In genomic region chr6:148440877-148441453, GRCh38 we compare ENCODE assay signal across 9 cellular contexts.
A peak's percentile ranks its signal among the peaks of the same experiment; 100 is the strongest.
DNase-seq lines count a peak whose midpoint lies in the region; ATAC-seq, FAIRE-seq and TF ChIP-seq lines count a peak whose summit lies in the region.
"Had no signal": no experiment of that assay in that cellular context is flagged by ENCODE, and none has a peak within 500 bp of the region (broad histone marks: within the 10 kb centered on the region; RNA-seq: fewer than 3 reads in every experiment).

No MANE protein-coding gene starts in this region.

- no peak for TF ChIP-seq EP300 in K562 (IDR thresholded peaks at IDR 0.05; ENCODE audit: low read length)

- no peaks in the 10 kb centered on the region for H3K36me3 Mint-ChIP-seq in activated naive CD4-positive, alpha-beta T cell treated with anti-CD3 and anti-CD28 coated beads, Interleukin-2, amount 10 ng/mL, durations not matched to agents 7 days and 5 days

- peaks cover 7% of the 10 kb centered on the region for H3K4me1 Mint-ChIP-seq in activated naive CD4-positive, alpha-beta T cell treated with anti-CD3 and anti-CD28 coated beads, Interleukin-2, amount 10 ng/mL, durations not matched to agents 7 days and 5 days

- H3K9ac ChIP-seq in K562 (ENCODE audit: insufficient read depth in 1 of 2, low read depth in 2 of 2, low read length in 2 of 2), result no peak overlapping the region

- H3K4me3 ChIP-seq in K562, result no peak overlapping the region

- no peak overlapping the region for H3K27ac ChIP-seq in K562 (ENCODE audit: extremely low read depth, low read depth, low read length)

- no peak for TF ChIP-seq RAD21 in K562 (CRISPR knock-in tag; conservative IDR thresholded peaks at IDR 0.05 in 1 of 2, IDR thresholded peaks at IDR 0.05 in 1 of 2)

- H3K27me3 Mint-ChIP-seq in activated naive CD4-positive, alpha-beta T cell treated with anti-CD3 and anti-CD28 coated beads, Interleukin-2, amount 10 ng/mL, durations not matched to agents 7 days and 5 days, result peaks cover 9% of the 10 kb centered on the region

- H3K27me3 ChIP-seq in K562 (ENCODE audit: control insufficient read depth in 2 of 2, insufficient read depth in 2 of 2, low read length in 2 of 2), result peaks cover 17 to 26% of the 10 kb centered on the region in 2 experiments

- no TSS peak for BruUV-seq in K562 (replicated peaks; lab: Mats Ljungman, UMichigan)

- H3K9me3 Mint-ChIP-seq in activated naive CD4-positive, alpha-beta T cell treated with anti-CD3 and anti-CD28 coated beads, Interleukin-2, amount 10 ng/mL, durations not matched to agents 7 days and 5 days, result no peaks in the 10 kb centered on the region

- intact Hi-C loops in K562 (cut with micrococcal nuclease), result no loop called here

- 0 out of 2 replicates have a peak, but pooled peaks cover 2% of the 10 kb centered on the region for H4K20me1 ChIP-seq in K562 (replicated peaks; ENCODE audit: control insufficient read depth, insufficient read depth, low read length)

- peak; percentile 3 for DNase-seq in stimulated activated CD4-positive, alpha-beta T cell treated with anti-CD3 and anti-CD28 coated beads, Interleukin-15, amount 100 ng/mL, for 24 hours
- no peak for DNase-seq in stimulated activated CD4-positive, alpha-beta T cell treated with anti-CD3 and anti-CD28 coated beads, Interleukin-1b, Interleukin-23, amount 100 ng/mL, for 48 hours
- DNase-seq in K562 (ENCODE audit: extremely low read depth in 1 of 4, low spot score in 3 of 4) (no peak), left lobe of liver (ENCODE audit: low spot score) (peak; percentile 52), activated gamma-delta T cell (lab: John Stamatoyannopoulos, UW) (no peak)
- DNase-seq in stimulated activated naive CD4-positive, alpha-beta T cell (lab: John Stamatoyannopoulos, UW), result no peak
- no peak for DNase-seq in activated naive CD4-positive, alpha-beta T cell treated with anti-CD3 and anti-CD28 coated beads, Interleukin-2, amount 10 ng/mL, durations not matched to agents 7 days and 5 days
- DNase-seq in stimulated activated naive CD8-positive, alpha-beta T cell treated with anti-CD3 and anti-CD28 coated beads, Interleukin-15, Interleukin-2, amounts not matched to agents 100 U/mL and 50 U/mL, for 24 hours, result no peak

- no peaks in the 10 kb centered on the region for H3K9me3 ChIP-seq in K562 (replicated peaks; ENCODE audit: control insufficient read depth, insufficient read depth, low read depth, low read length)

- POLR2A ChIA-PET in K562 (lab: Yijun Ruan, JAX), result interaction anchor here (0.6 to 1.1 kb wide), 2 partner anchors 17 to 54 kb away, joined by 3 to 4 read pairs; no protein-coding TSS in a partner anchor

- H2AFZ ChIP-seq in K562 (ENCODE audit: low read depth, low read length), result no peak overlapping the region; the same call in 1 of the 2 replicates

- ATAC-seq in K562, result no peak; the same call in 2 of the 3 replicates
- peak; percentile 72 for ATAC-seq in left lobe of liver
- ATAC-seq in stimulated activated naive CD8-positive, alpha-beta T cell treated with anti-CD3 and anti-CD28 coated beads, Interleukin-15, Interleukin-2, amounts not matched to agents 100 U/mL and 50 U/mL, for 24 hours, result no peak

- CTCF ChIA-PET in K562 (lab: Yijun Ruan, JAX; ENCODE audit: low intra/inter-chr PET ratio), result interaction anchor here (0.6 kb wide), 1 partner anchor 190 kb away, joined by 5 read pairs; no protein-coding TSS in a partner anchor
- CTCF ChIA-PET in activated naive CD4-positive, alpha-beta T cell treated with anti-CD3 and anti-CD28 coated beads, Interleukin-2, amount 10 ng/mL, durations not matched to agents 7 days and 5 days (lab: Charles Lee), result no interaction called here

- no peak overlapping the region for H3K4me3 Mint-ChIP-seq in activated naive CD4-positive, alpha-beta T cell treated with anti-CD3 and anti-CD28 coated beads, Interleukin-2, amount 10 ng/mL, durations not matched to agents 7 days and 5 days

- TF ChIP-seq CTCF in K562 (IDR thresholded peaks at IDR 0.05 in 2 of 3, conservative IDR thresholded peaks at IDR 0.05 in 1 of 3; ENCODE audit: insufficient read depth in 2 of 3, low read depth in 1 of 3, low read length in 3 of 3), result no peak

- FAIRE-seq in K562 (lab: Jason Lieb, UNC), result no peak
- FAIRE-seq: G401.6 had no signal

- no peaks in the 10 kb centered on the region for H3K79me2 ChIP-seq in K562 (ENCODE audit: control insufficient read depth, insufficient read depth, low read length)

- TF ChIP-seq POLR2A in K562 (conservative IDR thresholded peaks at IDR 0.05), result no peak

- H3K27ac Mint-ChIP-seq in activated naive CD4-positive, alpha-beta T cell treated with anti-CD3 and anti-CD28 coated beads, Interleukin-2, amount 10 ng/mL, durations not matched to agents 7 days and 5 days, result no peak overlapping the region

- in situ Hi-C loops in K562 (cut with MboI), result no loop called here

- no peaks in the 10 kb centered on the region; a peak in 1 of 5 replicates for H3K4me1 ChIP-seq in K562 (replicated peaks in 1 of 2; ENCODE audit: control insufficient read depth in 2 of 2, insufficient read depth in 2 of 2, low read length in 2 of 2)

- no peak overlapping the region for H3K4me2 ChIP-seq in K562 (ENCODE audit: insufficient read depth, low read length)

- no peaks in the 10 kb centered on the region for H3K36me3 ChIP-seq in K562 (ENCODE audit: control insufficient read depth, insufficient read depth, low read length)

- 6% methylated on average over 9 of the region's 9 CpGs for WGBS in K562 (ENCODE audit: insufficient coverage, low coverage, missing lambda C conversion rate)

- H3K9me1 ChIP-seq in K562 (ENCODE audit: control insufficient read depth, insufficient read depth, low read length), result no peaks in the 10 kb centered on the region

TF ChIP-seq in K562, 482 proteins besides CTCF, POLR2A, EP300 and RAD21:
- TF ChIP-seq CEBPG (CRISPR knock-in tag; IDR thresholded peaks at IDR 0.05) (no peak), CEBPG (tag; conservative IDR thresholded peaks at IDR 0.05 in 1 of 2, IDR thresholded peaks at IDR 0.05 in 1 of 2) (peak; percentile 54 to 85; a peak in 3 of 4 replicates), CXXC5 (CRISPR knock-in tag; IDR thresholded peaks at IDR 0.05) (no peak), CEBPB (tag; IDR thresholded peaks at IDR 0.05) (peak; percentile 48; the same call in 1 of the 2 replicates), IRF9 (tag; IDR thresholded peaks at IDR 0.05) (0 out of 2 replicates have a peak, but pooled peaks have one; percentile 27), ATF3 (IDR thresholded peaks at IDR 0.05) (peak; percentile 82), ATF3 (CRISPR knock-in tag; conservative IDR thresholded peaks at IDR 0.05) (no peak), HNRNPLL (IDR thresholded peaks at IDR 0.05; ENCODE audit: low read depth, low read length, poor library complexity, severe bottlenecking) (no peak)

Comparison
In these comparisons a context has a peak if more than half of its experiments do, and no peak if none do; other contexts are left out.
1. DNase-seq: peak in stimulated activated CD4-positive, alpha-beta T cell treated with anti-CD3 and anti-CD28 coated beads, Interleukin-15, amount 100 ng/mL, for 24 hours (single experiment) and left lobe of liver (single experiment); none in stimulated activated CD4-positive, alpha-beta T cell treated with anti-CD3 and anti-CD28 coated beads, Interleukin-1b, Interleukin-23, amount 100 ng/mL, for 48 hours (single experiment), K562 (0 of 4), activated gamma-delta T cell (single experiment), stimulated activated naive CD4-positive, alpha-beta T cell (0 of 6), activated naive CD4-positive, alpha-beta T cell treated with anti-CD3 and anti-CD28 coated beads, Interleukin-2, amount 10 ng/mL, durations not matched to agents 7 days and 5 days (single experiment) and stimulated activated naive CD8-positive, alpha-beta T cell treated with anti-CD3 and anti-CD28 coated beads, Interleukin-15, Interleukin-2, amounts not matched to agents 100 U/mL and 50 U/mL, for 24 hours (single experiment).